In the genomic region with DNA sequence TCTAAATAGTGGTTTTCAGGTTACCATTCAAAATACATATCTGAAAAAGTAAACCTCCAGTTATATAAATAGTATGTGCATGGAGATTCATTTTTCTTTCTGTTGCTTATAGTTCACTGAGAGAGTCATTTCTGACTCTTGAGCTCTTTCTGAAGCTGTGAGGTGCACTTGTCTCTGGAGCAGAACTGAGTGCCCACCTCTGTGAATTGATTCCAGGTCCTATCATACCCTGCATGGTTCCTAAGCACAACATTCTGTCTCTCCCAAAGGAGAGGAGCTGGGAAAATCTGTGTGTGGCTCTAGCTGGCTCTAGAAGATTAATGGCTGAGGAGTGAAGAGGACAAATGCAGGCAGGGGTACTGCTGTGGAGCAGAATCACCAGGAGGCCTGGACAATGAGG, we compare ENCODE assay signal across 28 cellular contexts.
"Had no signal": no experiment of that assay in that cellular context is flagged by ENCODE, and none has a peak within 500 bp of the region (broad histone marks: within the 10 kb centered on the region; RNA-seq: fewer than 3 reads in every experiment).

No MANE protein-coding gene starts in this region.

- DNase-seq: activated CD4-positive, alpha-beta T cell treated with anti-CD3 and anti-CD28 coated beads for 48 hours; activated CD4-positive, alpha-beta T cell treated with anti-CD3 and anti-CD28 coated beads, Interleukin-2, amount 50 U/mL, for 48 hours; activated CD8-positive, alpha-beta memory T cell treated with anti-CD3 and anti-CD28 coated beads, Interleukin-2, amount 50 U/mL, for 4 hours; activated effector memory CD4-positive, alpha-beta T cell treated with anti-CD3 and anti-CD28 coated beads, Interleukin-2, amount 50 U/mL, for 16 hours; activated naive CD4-positive, alpha-beta T cell treated with anti-CD3 and anti-CD28 coated beads for 36 hours; activated naive CD8-positive, alpha-beta T cell treated with anti-CD3 and anti-CD28 coated beads for 36 hours; activated T-cell treated with anti-CD3 and anti-CD28 coated beads, Interleukin-2, amount 50 U/mL, for 1 hour; adrenal gland; aorta; body of pancreas; dermis blood vessel endothelial cell; effector CD4-positive, alpha-beta T cell; esophagus squamous epithelium; foreskin melanocyte; kidney glomerular epithelial cell; left lung; mucosa of descending colon; stimulated activated CD4-positive, alpha-beta T cell treated with anti-CD3 and anti-CD28 coated beads, Interleukin-1b, Interleukin-23, amount 100 ng/mL, for 48 hours; stimulated activated CD4-positive, alpha-beta T cell treated with anti-CD3 and anti-CD28 coated beads, Interleukin-4, amount 100 ng/mL, for 4 hours; stimulated activated CD8-positive, alpha-beta memory T cell treated with anti-CD3 and anti-CD28 coated beads, Interleukin-4, amount 100 ng/mL, for 48 hours; stimulated activated naive CD8-positive, alpha-beta T cell treated with anti-CD3 and anti-CD28 coated beads, Interleukin-15, amount 100 ng/mL, for 72 hours; substantia nigra; upper lobe of left lung; WERI-Rb-1 had no signal

- H3K27me3 Mint-ChIP-seq: activated naive CD8-positive, alpha-beta T cell treated with anti-CD3 and anti-CD28 coated beads for 36 hours; natural killer cell treated with Interleukin-12 subunit alpha and Interleukin-12 subunit beta and Interleukin-15 and Interleukin-18, amount 100 ng/mL, for 72 hours; stimulated activated memory B cell treated with anti-CD40 and anti-IgM and Interleukin-4, amounts not matched to agents 10 μg/mL and 1 μg/mL and 100 μg/mL, for 72 hours; stimulated activated naive CD8-positive, alpha-beta T cell treated with anti-CD3 and anti-CD28 coated beads, Interleukin-15, amount 100 ng/mL, for 72 hours had no signal

- ATAC-seq: activated CD4-positive, CD25-positive, alpha-beta regulatory T cell treated with anti-CD3 and anti-CD28 coated beads, Interleukin-2, amount 50 U/mL, for 24 hours; body of pancreas; left lung; mucosa of descending colon; natural killer cell treated with Interleukin-12 subunit alpha and Interleukin-12 subunit beta and Interleukin-15 and Interleukin-18, amount 100 ng/mL, for 72 hours; stimulated activated memory B cell treated with anti-CD40 and anti-IgM and Interleukin-4, amounts not matched to agents 10 μg/mL and 1 μg/mL and 100 μg/mL, for 72 hours; stimulated activated naive CD8-positive, alpha-beta T cell treated with anti-CD3 and anti-CD28 coated beads, Interleukin-15, amount 100 ng/mL, for 72 hours had no signal

- H3K27ac Mint-ChIP-seq: activated naive CD4-positive, alpha-beta T cell treated with anti-CD3 and anti-CD28 coated beads for 36 hours; activated naive CD8-positive, alpha-beta T cell treated with anti-CD3 and anti-CD28 coated beads for 36 hours; activated T-helper 1 cell treated with anti-CD3 and anti-CD28 coated beads, Interleukin-12 subunit alpha, Interleukin-12 subunit beta, Interleukin-2, Interleukin-4 antibody, amounts not matched to agents 30 ng/mL and 10 ng/mL and 1 ng/mL, durations not matched to agents 14 hours and 24 hours and 36 hours; natural killer cell treated with Interleukin-12 subunit alpha and Interleukin-12 subunit beta and Interleukin-15 and Interleukin-18, amount 100 ng/mL, for 72 hours; stimulated activated memory B cell treated with anti-CD40 and anti-IgM and Interleukin-4, amounts not matched to agents 10 μg/mL and 1 μg/mL and 100 μg/mL, for 72 hours; stimulated activated naive CD8-positive, alpha-beta T cell treated with anti-CD3 and anti-CD28 coated beads, Interleukin-15, amount 100 ng/mL, for 72 hours had no signal

- H3K4me3 Mint-ChIP-seq: activated naive CD4-positive, alpha-beta T cell treated with anti-CD3 and anti-CD28 coated beads for 36 hours; activated naive CD8-positive, alpha-beta T cell treated with anti-CD3 and anti-CD28 coated beads for 36 hours; activated T-helper 1 cell treated with anti-CD3 and anti-CD28 coated beads, Interleukin-12 subunit alpha, Interleukin-12 subunit beta, Interleukin-2, Interleukin-4 antibody, amounts not matched to agents 30 ng/mL and 10 ng/mL and 1 ng/mL, durations not matched to agents 14 hours and 24 hours and 36 hours; natural killer cell treated with Interleukin-12 subunit alpha and Interleukin-12 subunit beta and Interleukin-15 and Interleukin-18, amount 100 ng/mL, for 72 hours; stimulated activated memory B cell treated with anti-CD40 and anti-IgM and Interleukin-4, amounts not matched to agents 10 μg/mL and 1 μg/mL and 100 μg/mL, for 72 hours; stimulated activated naive CD8-positive, alpha-beta T cell treated with anti-CD3 and anti-CD28 coated beads, Interleukin-15, amount 100 ng/mL, for 72 hours had no signal

- H3K36me3 Mint-ChIP-seq: activated naive CD8-positive, alpha-beta T cell treated with anti-CD3 and anti-CD28 coated beads for 36 hours; stimulated activated memory B cell treated with anti-CD40 and anti-IgM and Interleukin-4, amounts not matched to agents 10 μg/mL and 1 μg/mL and 100 μg/mL, for 72 hours had no signal

- H3K4me1 Mint-ChIP-seq: activated naive CD8-positive, alpha-beta T cell treated with anti-CD3 and anti-CD28 coated beads for 36 hours; stimulated activated memory B cell treated with anti-CD40 and anti-IgM and Interleukin-4, amounts not matched to agents 10 μg/mL and 1 μg/mL and 100 μg/mL, for 72 hours; stimulated activated naive CD8-positive, alpha-beta T cell treated with anti-CD3 and anti-CD28 coated beads, Interleukin-15, amount 100 ng/mL, for 72 hours had no signal
